ENCODE assay signal across 9 cellular contexts in the genomic region with DNA sequence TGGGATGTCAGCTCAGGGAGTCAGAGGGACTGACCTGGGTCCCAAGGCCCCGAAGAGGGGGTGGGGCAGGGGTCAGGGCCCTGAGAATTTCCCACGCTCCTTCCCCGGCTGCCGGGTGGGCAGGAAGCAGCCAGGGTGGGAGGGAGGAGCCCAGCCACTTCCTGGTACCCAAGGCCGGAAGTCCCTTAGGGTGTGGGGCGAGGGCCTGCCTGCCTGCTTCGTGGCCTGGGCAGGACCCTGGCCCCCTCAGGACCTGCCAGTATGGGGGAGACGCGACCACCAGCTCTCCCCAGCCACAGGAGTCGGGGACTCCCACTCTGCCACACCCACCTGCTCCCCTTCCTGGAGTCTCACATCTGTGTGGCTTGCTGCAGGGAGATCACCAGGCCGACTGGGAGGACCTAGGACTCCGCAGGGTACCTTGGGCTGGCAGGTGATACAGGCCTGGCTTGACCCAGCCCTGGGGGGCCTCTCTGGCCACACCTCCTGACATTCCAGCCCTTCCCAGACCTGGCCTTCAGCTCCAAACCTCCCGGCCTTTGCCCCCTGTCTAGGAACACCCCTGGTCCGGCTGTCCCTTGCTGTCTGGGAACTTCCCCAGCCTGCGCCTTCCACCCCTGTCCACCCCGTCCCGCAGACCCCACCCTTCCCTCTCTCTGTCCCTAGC. TPM values are rescaled to one million over a fixed set of nuclear protein-coding genes. Genes with fewer than 3 reads are reported as not detected.
DNase-seq lines count a peak whose midpoint lies in the region; ATAC-seq, FAIRE-seq and TF ChIP-seq lines count a peak whose summit lies in the region.
"Had no signal": no experiment of that assay in that cellular context is flagged by ENCODE, and none has a peak within 500 bp of the region (broad histone marks: within the 10 kb centered on the region; RNA-seq: fewer than 3 reads in every experiment).

No MANE protein-coding gene starts in this region.

- H3K9me3 ChIP-seq in astrocyte (ENCODE audit: insufficient read depth, low read depth, low read length), result no peaks in the 10 kb centered on the region

- no peaks in the 10 kb centered on the region for H3K9me3 Mint-ChIP-seq in astrocyte (ENCODE audit: unreplicated experiment)

- FAIRE-seq in GM12891 (lab: Jason Lieb, UNC), result peak; percentile 93
- FAIRE-seq in astrocyte (lab: Jason Lieb, UNC), result no peak
- FAIRE-seq: colon had no signal

- peaks cover 6% of the 10 kb centered on the region for H3K36me3 Mint-ChIP-seq in astrocyte (ENCODE audit: low read depth, unreplicated experiment)

- H3K27me3 ChIP-seq in astrocyte (ENCODE audit: insufficient read depth, low read length), result no peaks in the 10 kb centered on the region

- H3K9ac ChIP-seq in astrocyte (ENCODE audit: low read length), result peak overlapping the region; percentile 52

- H3K4me1 Mint-ChIP-seq in astrocyte (ENCODE audit: low read depth, unreplicated experiment), result peaks cover 32% of the 10 kb centered on the region

- peak overlapping the region; percentile 69 for H3K27ac ChIP-seq in astrocyte (ENCODE audit: low read depth, low read length)

- no peak overlapping the region for H2AFZ ChIP-seq in astrocyte (ENCODE audit: low read depth, low read length)

- TF ChIP-seq CTCF in astrocyte (IDR thresholded peaks at IDR 0.05; ENCODE audit: insufficient read depth, low read depth, low read length), result no peak

- peak; percentile 34 for ATAC-seq in HG03139 (IDR thresholded peaks at IDR 0.05; ENCODE audit: unreplicated experiment)
- ATAC-seq in SK-N-SH treated with all-trans-retinoic acid at 6 μM for 48 hours, result peak; percentile 16
- ATAC-seq in HG03135 (IDR thresholded peaks at IDR 0.05; ENCODE audit: unreplicated experiment), result no peak

- H4K20me1 ChIP-seq in astrocyte (ENCODE audit: insufficient read depth, low read length), result peaks cover 57% of the 10 kb centered on the region

- TF ChIP-seq POLR2A in GM12891 (IDR thresholded peaks at IDR 0.05; ENCODE audit: low read depth, low read length), result peak; percentile 86

- H3K27me3 Mint-ChIP-seq in astrocyte (ENCODE audit: low read depth, unreplicated experiment), result no peaks in the 10 kb centered on the region

- H3K4me3 Mint-ChIP-seq in astrocyte (ENCODE audit: unreplicated experiment), result peak overlapping the region; percentile 45

- H3K36me3 ChIP-seq in astrocyte (ENCODE audit: insufficient read depth, low read length), result peaks cover 22% of the 10 kb centered on the region

- peaks cover 66% of the 10 kb centered on the region for H3K4me1 ChIP-seq in astrocyte (ENCODE audit: insufficient read depth, low read length)

- DNase-seq in GM12891 (ENCODE audit: insufficient read length, low spot score) (no peak), astrocyte (ENCODE audit: low read depth) (no peak), iPS-NIHi7 (ENCODE audit: extremely low spot score) (peak; percentile 41), NCI-H345 treated with DMSO at 0.1 percent for 48 hours (lab: John Stamatoyannopoulos, UW; ENCODE audit: unreplicated experiment) (no peak)
- peak; percentile 57 to 61 for DNase-seq in stimulated activated CD4-positive, alpha-beta T cell treated with anti-CD3 and anti-CD28 coated beads, Interleukin-2, amount 100 ng/mL, for 48 hours

- peak overlapping the region; percentile 79 for H3K4me2 ChIP-seq in astrocyte (ENCODE audit: low read length)

- H3K4me3 ChIP-seq in astrocyte (ENCODE audit: insufficient read depth, low read depth, low read length), result no peak overlapping the region

- peaks cover 30% of the 10 kb centered on the region for H3K79me2 ChIP-seq in astrocyte (ENCODE audit: insufficient read depth, low read length)

- peak overlapping the region; percentile 92 for H3K27ac Mint-ChIP-seq in astrocyte (ENCODE audit: unreplicated experiment)

TF ChIP-seq in GM12891, 5 proteins besides CTCF, POLR2A, EP300 and RAD21:
- peak; percentile 52 for TF ChIP-seq SPI1 (IDR thresholded peaks at IDR 0.05; ENCODE audit: low read depth, low read length)
- no peak for TF ChIP-seq TAF1 (IDR thresholded peaks at IDR 0.05; ENCODE audit: low read depth, low read length)
- peak; percentile 88 for TF ChIP-seq POLR2AphosphoS5 (IDR thresholded peaks at IDR 0.05; ENCODE audit: low read depth, low read length)
- TF ChIP-seq PAX5 (IDR thresholded peaks at IDR 0.05; ENCODE audit: insufficient read depth, low read length, severe bottlenecking), result no peak
- TF ChIP-seq POU2F2 (IDR thresholded peaks at IDR 0.05; ENCODE audit: low read depth, low read length), result peak; percentile 57

TF ChIP-seq in SK-N-SH treated with all-trans-retinoic acid at 6 μM for 48 hours, 23 proteins besides CTCF, POLR2A, EP300 and RAD21 (continues in another document):
- peak; percentile 94 for TF ChIP-seq GLIS3 (CRISPR knock-in tag; IDR thresholded peaks at IDR 0.05)
- TF ChIP-seq, protein P1, sequence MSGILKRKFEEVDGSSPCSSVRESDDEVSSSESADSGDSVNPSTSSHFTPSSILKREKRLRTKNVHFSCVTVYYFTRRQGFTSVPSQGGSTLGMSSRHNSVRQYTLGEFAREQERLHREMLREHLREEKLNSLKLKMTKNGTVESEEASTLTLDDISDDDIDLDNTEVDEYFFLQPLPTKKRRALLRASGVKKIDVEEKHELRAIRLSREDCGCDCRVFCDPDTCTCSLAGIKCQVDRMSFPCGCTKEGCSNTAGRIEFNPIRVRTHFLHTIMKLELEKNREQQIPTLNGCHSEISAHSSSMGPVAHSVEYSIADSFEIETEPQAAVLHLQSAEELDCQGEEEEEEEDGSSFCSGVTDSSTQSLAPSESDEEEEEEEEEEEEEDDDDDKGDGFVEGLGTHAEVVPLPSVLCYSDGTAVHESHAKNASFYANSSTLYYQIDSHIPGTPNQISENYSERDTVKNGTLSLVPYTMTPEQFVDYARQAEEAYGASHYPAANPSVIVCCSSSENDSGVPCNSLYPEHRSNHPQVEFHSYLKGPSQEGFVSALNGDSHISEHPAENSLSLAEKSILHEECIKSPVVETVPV (CRISPR knock-in tag; IDR thresholded peaks at IDR 0.05), result 0 out of 2 replicates have a peak, but pooled peaks have one; percentile 59
- TF ChIP-seq ZFP30 (CRISPR knock-in tag; IDR thresholded peaks at IDR 0.05), result peak; percentile 19; the same call in 1 of the 2 replicates
- peak; percentile 35; the same call in 1 of the 2 replicates for TF ChIP-seq ZNF8 (CRISPR knock-in tag; IDR thresholded peaks at IDR 0.05)
- TF ChIP-seq ZNF70 (CRISPR knock-in tag; IDR thresholded peaks at IDR 0.05), result 0 out of 2 replicates have a peak, but pooled peaks have one; percentile 42
- TF ChIP-seq CSDC2 (CRISPR knock-in tag; IDR thresholded peaks at IDR 0.05), result no peak
- no peak for TF ChIP-seq ISL1 (CRISPR knock-in tag; IDR thresholded peaks at IDR 0.05)
- peak; percentile 36; the same call in 1 of the 2 replicates for TF ChIP-seq TOX (CRISPR knock-in tag; IDR thresholded peaks at IDR 0.05; ENCODE audit: borderline replicate concordance)
- no peak for TF ChIP-seq TCF4 (CRISPR knock-in tag; IDR thresholded peaks at IDR 0.05; ENCODE audit: borderline replicate concordance)
- peak; percentile 62; the same call in 1 of the 2 replicates for TF ChIP-seq ZC3H10 (CRISPR knock-in tag; IDR thresholded peaks at IDR 0.05)
- no peak for TF ChIP-seq BACH2 (CRISPR knock-in tag; IDR thresholded peaks at IDR 0.05; ENCODE audit: borderline replicate concordance)
- TF ChIP-seq ESRRG (CRISPR knock-in tag; IDR thresholded peaks at IDR 0.05), result peak; percentile 78; the same call in 1 of the 2 replicates
- no peak for TF ChIP-seq PPARA (CRISPR knock-in tag; IDR thresholded peaks at IDR 0.05; ENCODE audit: borderline replicate concordance)
- TF ChIP-seq, protein P2, sequence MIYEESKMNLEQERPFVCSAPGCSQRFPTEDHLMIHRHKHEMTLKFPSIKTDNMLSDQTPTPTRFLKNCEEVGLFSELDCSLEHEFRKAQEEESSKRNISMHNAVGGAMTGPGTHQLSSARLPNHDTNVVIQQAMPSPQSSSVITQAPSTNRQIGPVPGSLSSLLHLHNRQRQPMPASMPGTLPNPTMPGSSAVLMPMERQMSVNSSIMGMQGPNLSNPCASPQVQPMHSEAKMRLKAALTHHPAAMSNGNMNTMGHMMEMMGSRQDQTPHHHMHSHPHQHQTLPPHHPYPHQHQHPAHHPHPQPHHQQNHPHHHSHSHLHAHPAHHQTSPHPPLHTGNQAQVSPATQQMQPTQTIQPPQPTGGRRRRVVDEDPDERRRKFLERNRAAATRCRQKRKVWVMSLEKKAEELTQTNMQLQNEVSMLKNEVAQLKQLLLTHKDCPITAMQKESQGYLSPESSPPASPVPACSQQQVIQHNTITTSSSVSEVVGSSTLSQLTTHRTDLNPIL (CRISPR knock-in tag; IDR thresholded peaks at IDR 0.05; ENCODE audit: low read depth), result peak; percentile 63
- TF ChIP-seq, protein P3, sequence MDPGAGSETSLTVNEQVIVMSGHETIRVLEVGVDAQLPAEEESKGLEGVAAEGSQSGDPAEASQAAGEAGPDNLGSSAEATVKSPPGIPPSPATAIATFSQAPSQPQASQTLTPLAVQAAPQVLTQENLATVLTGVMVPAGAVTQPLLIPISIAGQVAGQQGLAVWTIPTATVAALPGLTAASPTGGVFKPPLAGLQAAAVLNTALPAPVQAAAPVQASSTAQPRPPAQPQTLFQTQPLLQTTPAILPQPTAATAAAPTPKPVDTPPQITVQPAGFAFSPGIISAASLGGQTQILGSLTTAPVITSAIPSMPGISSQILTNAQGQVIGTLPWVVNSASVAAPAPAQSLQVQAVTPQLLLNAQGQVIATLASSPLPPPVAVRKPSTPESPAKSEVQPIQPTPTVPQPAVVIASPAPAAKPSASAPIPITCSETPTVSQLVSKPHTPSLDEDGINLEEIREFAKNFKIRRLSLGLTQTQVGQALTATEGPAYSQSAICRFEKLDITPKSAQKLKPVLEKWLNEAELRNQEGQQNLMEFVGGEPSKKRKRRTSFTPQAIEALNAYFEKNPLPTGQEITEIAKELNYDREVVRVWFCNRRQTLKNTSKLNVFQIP (CRISPR knock-in tag; IDR thresholded peaks at IDR 0.05; ENCODE audit: borderline replicate concordance, low read depth), result no peak
- peak; percentile 58; the same call in 1 of the 2 replicates for TF ChIP-seq ZNF565 (CRISPR knock-in tag; conservative IDR thresholded peaks at IDR 0.05; ENCODE audit: low read depth)

RNA-seq across cellular contexts. Expression of a gene that starts 9.8 kb away (rescaled TPM):
- polyA plus RNA-seq in GM12891 (2012; ENCODE audit: low read depth, missing spikeins), result 297 TPM
- 184 and 215 TPM in 2 replicates for total RNA-seq in astrocyte

RNA-seq across cellular contexts. Expression of a gene that starts 11.0 kb away (rescaled TPM):
- 16.2 TPM for polyA plus RNA-seq in GM12891 (2012; ENCODE audit: low read depth, missing spikeins)
- total RNA-seq in astrocyte, result 119 and 141 TPM in 2 replicates

RNA-seq across cellular contexts. Expression of a gene that starts 16.0 kb away (rescaled TPM):
- 47.7 TPM for polyA plus RNA-seq in GM12891 (2012; ENCODE audit: low read depth, missing spikeins)
- 50.5 and 50.8 TPM in 2 replicates for total RNA-seq in astrocyte

RNA-seq across cellular contexts. Expression of a gene that starts 17.8 kb away (rescaled TPM):
- 209 TPM for polyA plus RNA-seq in GM12891 (2012; ENCODE audit: low read depth, missing spikeins)
- 154 and 170 TPM in 2 replicates for total RNA-seq in astrocyte

RNA-seq across cellular contexts. Expression of a gene that starts 21.5 kb away (rescaled TPM):
- polyA plus RNA-seq in GM12891 (2012; ENCODE audit: low read depth, missing spikeins), result 1.5 TPM
- total RNA-seq in astrocyte, result 18.8 and 19.8 TPM in 2 replicates

Comparison
In these comparisons a context has a peak if more than half of its experiments do, and no peak if none do; other contexts are left out.
1. DNase-seq: peak in iPS-NIHi7 (single experiment) and stimulated activated CD4-positive, alpha-beta T cell treated with anti-CD3 and anti-CD28 coated beads, Interleukin-2, amount 100 ng/mL, for 48 hours (2 of 2); none in GM12891 (single experiment), astrocyte (single experiment) and NCI-H345 treated with DMSO at 0.1 percent for 48 hours (single experiment).